1 cellular context compared by ENCODE assay signal in genomic region chr2:199760574-199760973, GRCh38.
TF ChIP-seq lines count a peak whose summit lies in the region.

No MANE protein-coding gene starts in this region.

TF ChIP-seq in WTC11, 78 proteins besides CTCF, POLR2A, EP300 and RAD21:
- TF ChIP-seq PREB (CRISPR knock-in tag; IDR thresholded peaks at IDR 0.05; ENCODE audit: borderline replicate concordance) = no peak
- TF ChIP-seq PRRX2 (CRISPR knock-in tag; IDR thresholded peaks at IDR 0.05) = no peak
- TF ChIP-seq MXD4 (CRISPR knock-in tag; IDR thresholded peaks at IDR 0.05; ENCODE audit: borderline replicate concordance) = no peak
- no peak for TF ChIP-seq IRF1 (CRISPR knock-in tag; IDR thresholded peaks at IDR 0.05)
- TF ChIP-seq JAZF1 (CRISPR knock-in tag; IDR thresholded peaks at IDR 0.05) = no peak
- no peak for TF ChIP-seq NFYB (CRISPR knock-in tag; conservative IDR thresholded peaks at IDR 0.05; ENCODE audit: low read depth)
- no peak for TF ChIP-seq MLX (CRISPR knock-in tag; IDR thresholded peaks at IDR 0.05)
- TF ChIP-seq EMX1 (CRISPR knock-in tag; IDR thresholded peaks at IDR 0.05) = no peak
- no peak for TF ChIP-seq TEAD4 (CRISPR knock-in tag; IDR thresholded peaks at IDR 0.05)
- TF ChIP-seq RORB (CRISPR knock-in tag; IDR thresholded peaks at IDR 0.05) = no peak
- no peak for TF ChIP-seq ATF1 (CRISPR knock-in tag; IDR thresholded peaks at IDR 0.05)
- TF ChIP-seq E2F1 (CRISPR knock-in tag; IDR thresholded peaks at IDR 0.05) = no peak
